In genomic region chr13:109840201-109840892, GRCh38 we compare ENCODE assay signal across 1 cellular context.
TF ChIP-seq lines count a peak whose summit lies in the region.

No MANE protein-coding gene starts in this region.

TF ChIP-seq in HCT116, 20 proteins besides CTCF, POLR2A, EP300 and RAD21 (continued from another document):
- no peak for TF ChIP-seq REST (IDR thresholded peaks at IDR 0.05; ENCODE audit: low read depth)
- TF ChIP-seq ATF3 (IDR thresholded peaks at IDR 0.05) = no peak
- 0 out of 2 replicates have a peak, but pooled peaks have one; percentile 22 for TF ChIP-seq POLR2AphosphoS5 (IDR thresholded peaks at IDR 0.05; ENCODE audit: low read depth, low read length)
- peak; percentile 44; the same call in 1 of the 2 replicates for TF ChIP-seq CEBPB (IDR thresholded peaks at IDR 0.05; ENCODE audit: low read depth)
TF ChIP-seq in HCT116: peak in this region for 8.
